ENCODE assay signal across 26 cellular contexts in the genomic region with DNA sequence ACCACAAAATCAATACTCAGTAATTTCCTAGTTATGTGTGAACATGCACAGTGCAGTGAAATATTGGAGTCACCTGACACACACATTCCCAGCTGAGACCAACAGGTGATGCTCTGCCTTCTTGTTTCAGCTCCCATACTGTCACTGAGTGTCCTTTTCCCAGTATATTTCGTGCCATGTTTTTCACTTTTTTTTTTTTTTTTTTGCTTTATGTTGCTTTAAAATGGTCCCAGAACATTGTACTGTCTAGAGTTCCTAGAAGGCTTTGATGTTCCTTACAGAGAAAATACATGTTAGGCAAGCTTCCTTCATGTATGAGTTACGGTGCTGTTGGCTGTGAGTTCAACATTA.
"Had no signal": no experiment of that assay in that cellular context is flagged by ENCODE, and none has a peak within 500 bp of the region (broad histone marks: within the 10 kb centered on the region; RNA-seq: fewer than 3 reads in every experiment).

No MANE protein-coding gene starts in this region.

- H3K4me1 ChIP-seq: ascending aorta, body of pancreas had no signal

- H3K27ac ChIP-seq: ascending aorta, body of pancreas had no signal

- H3K27me3 ChIP-seq: ascending aorta, body of pancreas had no signal

- H3K9me3 ChIP-seq: ascending aorta, body of pancreas had no signal

- H3K4me3 ChIP-seq: ascending aorta, body of pancreas had no signal

- DNase-seq: activated B cell treated with CpG ODN at 0.5 μM for 24 hours; activated CD4-positive, alpha-beta T cell treated with anti-CD3 and anti-CD28 coated beads for 1 hour; activated CD4-positive, alpha-beta T cell treated with anti-CD3 and anti-CD28 coated beads, Interleukin-2, amount 10 ng/mL, durations not matched to agents 24 days and 14 days; activated CD4-positive, alpha-beta T cell treated with anti-CD3 and anti-CD28 coated beads, Interleukin-2, amount 50 U/mL, for 48 hours; activated CD8-positive, alpha-beta memory T cell treated with anti-CD3 and anti-CD28 coated beads for 24 hours; activated effector memory CD4-positive, alpha-beta T cell treated with anti-CD3 and anti-CD28 coated beads, Interleukin-2, amount 50 U/mL, for 16 hours; activated naive CD4-positive, alpha-beta T cell treated with Interleukin-2 at 50 U/mL for 16 hours; activated naive CD8-positive, alpha-beta T cell treated with anti-CD3 and anti-CD28 coated beads, Interleukin-2, amount 50 U/mL, for 24 hours; activated T-cell treated with anti-CD3 and anti-CD28 coated beads, Interleukin-2, amount 50 U/mL, for 4 hours; amniotic stem cell; body of pancreas; central memory CD4-positive, alpha-beta T cell; cortex of kidney; KBM-7; NCI-H1048; NCI-H1694; NCI-H2029 treated with DMSO at 0.1 percent for 48 hours; NCI-H2171 treated with DMSO at 0.1 percent for 48 hours; NCI-H226; NCI-H510A; NCI-H526 treated with DMSO at 0.1 percent for 48 hours; PC-3; SHP77; T-helper 17 cell; T-helper 9 cell had no signal

- H3K36me3 ChIP-seq: ascending aorta had no signal
